In genomic region chr20:64102647-64103354, GRCh38 we compare ENCODE assay signal across 1 cellular context.
TF ChIP-seq lines count a peak whose summit lies in the region.

No MANE protein-coding gene starts in this region.

TF ChIP-seq in H1, 55 proteins besides CTCF, POLR2A, EP300 and RAD21:
- TF ChIP-seq BCL11A (IDR thresholded peaks at IDR 0.05; ENCODE audit: low read depth in 2 of 2, low read length in 2 of 2) = no peak
- peak; percentile 49; the same call in 1 of the 2 replicates for TF ChIP-seq E2F6 (IDR thresholded peaks at IDR 0.05)
- peak; percentile 92 for TF ChIP-seq KDM1A (IDR thresholded peaks at IDR 0.05; ENCODE audit: borderline replicate concordance, low read length)
- peak; percentile 66 for TF ChIP-seq MAX (IDR thresholded peaks at IDR 0.05)
